In the genomic region with DNA sequence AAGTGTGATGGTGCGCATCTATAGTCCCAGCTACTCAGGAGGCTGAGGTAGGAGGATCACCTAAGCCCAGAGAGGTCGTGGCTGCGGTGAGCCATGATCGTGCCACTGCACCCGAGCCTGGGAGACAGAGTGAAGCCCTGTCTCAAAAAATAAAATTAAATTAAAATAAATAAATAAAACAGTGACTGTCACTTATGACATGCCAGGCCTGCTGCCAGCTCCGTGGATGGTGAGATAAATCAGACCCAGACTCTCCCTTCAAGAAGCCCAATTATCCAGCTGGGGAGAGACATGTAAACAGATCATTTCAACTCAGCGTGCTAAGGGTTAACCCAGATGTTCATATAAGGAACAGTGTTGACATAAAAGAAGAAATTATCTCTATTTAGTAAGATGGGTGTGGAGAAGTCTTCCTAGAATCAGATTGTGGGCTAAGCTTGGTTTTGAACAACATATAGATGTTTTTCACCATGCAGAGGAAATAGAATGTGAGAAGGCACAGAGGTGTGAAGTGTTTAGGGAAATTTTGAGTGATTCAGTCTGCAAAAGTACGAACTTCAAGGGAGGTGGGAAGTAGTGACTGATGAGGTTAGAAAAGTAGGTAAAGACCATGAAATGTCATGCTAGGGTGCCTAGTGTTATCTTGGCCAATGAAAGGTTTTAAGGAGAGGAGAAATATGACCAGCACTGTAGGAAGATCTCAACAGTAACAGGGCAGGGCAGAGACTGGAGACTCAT, we compare ENCODE assay signal across 1 cellular context.
TF ChIP-seq lines count a peak whose summit lies in the region.

No MANE protein-coding gene starts in this region.

TF ChIP-seq in HepG2, 621 proteins besides CTCF, POLR2A, EP300 and RAD21:
- TF ChIP-seq ZNF20 (CRISPR knock-in tag; IDR thresholded peaks at IDR 0.05) (no peak), IRF2 (CRISPR knock-in tag; IDR thresholded peaks at IDR 0.05) (no peak), SMC3 (IDR thresholded peaks at IDR 0.05; ENCODE audit: low read length) (no peak), ZNF652 (CRISPR knock-in tag; IDR thresholded peaks at IDR 0.05; ENCODE audit: borderline replicate concordance, low read depth) (peak; percentile 61), KLF16 (CRISPR knock-in tag; IDR thresholded peaks at IDR 0.05) (no peak), MLX (CRISPR knock-in tag; IDR thresholded peaks at IDR 0.05) (no peak), ZNF12 (CRISPR knock-in tag; IDR thresholded peaks at IDR 0.05) (no peak), ZNF24 (IDR thresholded peaks at IDR 0.05) (no peak), PREB (CRISPR knock-in tag; IDR thresholded peaks at IDR 0.05) (no peak)
TF ChIP-seq in HepG2: peak in this region for 1.
